Comparison of ENCODE assay signal across 32 cellular contexts in the genomic region with DNA sequence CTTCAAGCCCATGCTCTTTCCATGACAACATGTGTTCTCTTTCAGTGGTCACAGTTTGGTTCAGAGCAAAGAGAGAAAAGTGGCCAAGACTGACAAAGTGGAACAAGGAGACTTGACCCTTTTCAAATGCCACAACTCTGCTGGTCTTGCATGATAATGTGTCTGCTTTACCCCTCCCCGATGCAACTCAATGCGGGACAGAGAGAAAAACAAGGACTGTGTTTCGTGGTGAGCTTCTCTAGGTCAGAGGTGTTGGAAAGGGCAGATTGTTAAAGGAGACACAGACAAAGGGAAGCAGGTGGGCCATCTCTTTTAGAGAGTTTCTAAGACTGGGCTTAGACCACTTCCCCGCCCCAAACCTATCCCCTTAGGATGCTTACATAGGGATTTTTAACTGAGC.
"Had no signal": no experiment of that assay in that cellular context is flagged by ENCODE, and none has a peak within 500 bp of the region (broad histone marks: within the 10 kb centered on the region; RNA-seq: fewer than 3 reads in every experiment).

No MANE protein-coding gene starts in this region.

- H3K27ac ChIP-seq: ascending aorta, cardiac muscle cell, colonic mucosa, right atrium auricular region, stomach, thyroid gland, upper lobe of left lung, vagina, VCaP had no signal

- H3K4me1 Mint-ChIP-seq: activated CD4-positive, alpha-beta T cell treated with anti-CD3 and anti-CD28 coated beads, Interleukin-2, amount 10 ng/mL, durations not matched to agents 24 days and 14 days; activated naive CD4-positive, alpha-beta T cell treated with anti-CD3 and anti-CD28 coated beads, Interleukin-2, amount 10 ng/mL, durations not matched to agents 7 days and 5 days; activated naive CD8-positive, alpha-beta T cell treated with anti-CD3 and anti-CD28 coated beads, Interleukin-2, amount 10 ng/mL, durations not matched to agents 7 days and 5 days had no signal

- H3K27me3 Mint-ChIP-seq: activated CD4-positive, alpha-beta memory T cell treated with anti-CD3 and anti-CD28 coated beads for 36 hours; activated CD4-positive, alpha-beta T cell treated with anti-CD3 and anti-CD28 coated beads, Interleukin-2, amount 10 ng/mL, durations not matched to agents 24 days and 14 days; activated naive CD4-positive, alpha-beta T cell treated with anti-CD3 and anti-CD28 coated beads, Interleukin-2, amount 10 ng/mL, durations not matched to agents 7 days and 5 days; activated naive CD8-positive, alpha-beta T cell treated with anti-CD3 and anti-CD28 coated beads, Interleukin-2, amount 10 ng/mL, durations not matched to agents 7 days and 5 days; natural killer cell treated with Interleukin-12 subunit alpha and Interleukin-12 subunit beta and Interleukin-15 and Interleukin-18, amount 100 ng/mL, for 72 hours; stimulated activated naive B cell treated with anti-CD40 and anti-IgM and Interleukin-4, amounts not matched to agents 10 μg/mL and 1 μg/mL and 100 μg/mL, for 72 hours had no signal

- H3K27me3 ChIP-seq: ascending aorta, cardiac muscle cell, colonic mucosa, right atrium auricular region, stomach, thyroid gland, upper lobe of left lung, vagina had no signal

- DNase-seq: activated CD4-positive, alpha-beta memory T cell treated with anti-CD3 and anti-CD28 coated beads for 36 hours; activated CD4-positive, alpha-beta T cell treated with anti-CD3 and anti-CD28 coated beads, Interleukin-2, amount 10 ng/mL, durations not matched to agents 24 days and 14 days; activated CD8-positive, alpha-beta memory T cell treated with anti-CD3 and anti-CD28 coated beads, Interleukin-2, amount 50 U/mL, for 4 hours; activated gamma-delta T cell; activated naive CD4-positive, alpha-beta T cell treated with anti-CD3 and anti-CD28 coated beads, Interleukin-2, amount 10 ng/mL, durations not matched to agents 7 days and 5 days; activated naive CD8-positive, alpha-beta T cell treated with anti-CD3 and anti-CD28 coated beads, Interleukin-2, amount 10 ng/mL, durations not matched to agents 7 days and 5 days; activated T-cell treated with anti-CD3 and anti-CD28 coated beads, Interleukin-2, amount 50 U/mL, for 1 hour; cerebellar nuclear complex; colonic mucosa; foreskin fibroblast; head of caudate nucleus; hippocampal formation; islet precursor cell; left ventricle myocardium superior; mucosa of descending colon; stimulated activated CD4-positive, alpha-beta T cell treated with anti-CD3 and anti-CD28 coated beads, Interleukin-15, amount 100 ng/mL, for 24 hours; stimulated activated CD4-positive, alpha-beta T cell treated with anti-CD3 and anti-CD28 coated beads, Interleukin-2, amount 100 ng/mL, for 24 hours; stimulated activated naive B cell treated with anti-CD40 and anti-IgM and Interleukin-4, amounts not matched to agents 10 μg/mL and 1 μg/mL and 100 μg/mL, for 72 hours; stomach; T-helper 9 cell; thyroid gland; upper lobe of left lung had no signal

- H3K27ac Mint-ChIP-seq: activated CD4-positive, alpha-beta memory T cell treated with anti-CD3 and anti-CD28 coated beads for 36 hours; activated CD4-positive, alpha-beta T cell treated with anti-CD3 and anti-CD28 coated beads, Interleukin-2, amount 10 ng/mL, durations not matched to agents 24 days and 14 days; activated naive CD4-positive, alpha-beta T cell treated with anti-CD3 and anti-CD28 coated beads, Interleukin-2, amount 10 ng/mL, durations not matched to agents 7 days and 5 days; activated naive CD8-positive, alpha-beta T cell treated with anti-CD3 and anti-CD28 coated beads, Interleukin-2, amount 10 ng/mL, durations not matched to agents 7 days and 5 days; natural killer cell treated with Interleukin-12 subunit alpha and Interleukin-12 subunit beta and Interleukin-15 and Interleukin-18, amount 100 ng/mL, for 72 hours; stimulated activated naive B cell treated with anti-CD40 and anti-IgM and Interleukin-4, amounts not matched to agents 10 μg/mL and 1 μg/mL and 100 μg/mL, for 72 hours; T-helper 1 cell treated with Interleukin-12 subunit alpha and Interleukin-12 subunit beta and Interleukin-4 antibody, amounts not matched to agents 30 μg/mL and 1 μg/mL, for 36 hours had no signal

- H3K36me3 Mint-ChIP-seq: activated CD4-positive, alpha-beta memory T cell treated with anti-CD3 and anti-CD28 coated beads for 36 hours; activated naive CD4-positive, alpha-beta T cell treated with anti-CD3 and anti-CD28 coated beads, Interleukin-2, amount 10 ng/mL, durations not matched to agents 7 days and 5 days; activated naive CD8-positive, alpha-beta T cell treated with anti-CD3 and anti-CD28 coated beads, Interleukin-2, amount 10 ng/mL, durations not matched to agents 7 days and 5 days; brain; natural killer cell treated with Interleukin-12 subunit alpha and Interleukin-12 subunit beta and Interleukin-15 and Interleukin-18, amount 100 ng/mL, for 72 hours; stimulated activated naive B cell treated with anti-CD40 and anti-IgM and Interleukin-4, amounts not matched to agents 10 μg/mL and 1 μg/mL and 100 μg/mL, for 72 hours had no signal

- H3K4me1 ChIP-seq: ascending aorta, colonic mucosa, stomach, thyroid gland, upper lobe of left lung, vagina had no signal

- ATAC-seq: activated CD4-positive, CD25-positive, alpha-beta regulatory T cell treated with anti-CD3 and anti-CD28 coated beads, Interleukin-2, amount 50 U/mL, for 24 hours; esophagus mucosa; left ventricle myocardium superior; mucosa of descending colon; natural killer cell treated with Interleukin-12 subunit alpha and Interleukin-12 subunit beta and Interleukin-15 and Interleukin-18, amount 100 ng/mL, for 72 hours; stimulated activated naive B cell treated with anti-CD40 and anti-IgM and Interleukin-4, amounts not matched to agents 10 μg/mL and 1 μg/mL and 100 μg/mL, for 72 hours had no signal

- H3K4me3 Mint-ChIP-seq: activated CD4-positive, alpha-beta memory T cell treated with anti-CD3 and anti-CD28 coated beads for 36 hours; activated CD4-positive, alpha-beta T cell treated with anti-CD3 and anti-CD28 coated beads, Interleukin-2, amount 10 ng/mL, durations not matched to agents 24 days and 14 days; activated naive CD4-positive, alpha-beta T cell treated with anti-CD3 and anti-CD28 coated beads, Interleukin-2, amount 10 ng/mL, durations not matched to agents 7 days and 5 days; activated naive CD8-positive, alpha-beta T cell treated with anti-CD3 and anti-CD28 coated beads, Interleukin-2, amount 10 ng/mL, durations not matched to agents 7 days and 5 days; natural killer cell treated with Interleukin-12 subunit alpha and Interleukin-12 subunit beta and Interleukin-15 and Interleukin-18, amount 100 ng/mL, for 72 hours; stimulated activated naive B cell treated with anti-CD40 and anti-IgM and Interleukin-4, amounts not matched to agents 10 μg/mL and 1 μg/mL and 100 μg/mL, for 72 hours; T-helper 1 cell treated with Interleukin-12 subunit alpha and Interleukin-12 subunit beta and Interleukin-4 antibody, amounts not matched to agents 30 μg/mL and 1 μg/mL, for 36 hours had no signal

- H3K9me3 ChIP-seq: ascending aorta, colonic mucosa, mucosa of descending colon, right atrium auricular region, stomach, thyroid gland, upper lobe of left lung, vagina had no signal

- H3K4me3 ChIP-seq: ascending aorta, cardiac muscle cell, colonic mucosa, mucosa of descending colon, right atrium auricular region, stomach, thyroid gland, upper lobe of left lung, vagina had no signal

- H3K9me3 Mint-ChIP-seq: activated CD4-positive, alpha-beta memory T cell treated with anti-CD3 and anti-CD28 coated beads for 36 hours; activated CD4-positive, alpha-beta T cell treated with anti-CD3 and anti-CD28 coated beads, Interleukin-2, amount 10 ng/mL, durations not matched to agents 24 days and 14 days; activated naive CD4-positive, alpha-beta T cell treated with anti-CD3 and anti-CD28 coated beads, Interleukin-2, amount 10 ng/mL, durations not matched to agents 7 days and 5 days; activated naive CD8-positive, alpha-beta T cell treated with anti-CD3 and anti-CD28 coated beads, Interleukin-2, amount 10 ng/mL, durations not matched to agents 7 days and 5 days; brain; stimulated activated naive B cell treated with anti-CD40 and anti-IgM and Interleukin-4, amounts not matched to agents 10 μg/mL and 1 μg/mL and 100 μg/mL, for 72 hours; T-helper 1 cell treated with Interleukin-12 subunit alpha and Interleukin-12 subunit beta and Interleukin-4 antibody, amounts not matched to agents 30 μg/mL and 1 μg/mL, for 36 hours had no signal

- H3K36me3 ChIP-seq: ascending aorta, cardiac muscle cell, colonic mucosa, right atrium auricular region, stomach, thyroid gland, upper lobe of left lung, vagina had no signal
